In the genomic region with DNA sequence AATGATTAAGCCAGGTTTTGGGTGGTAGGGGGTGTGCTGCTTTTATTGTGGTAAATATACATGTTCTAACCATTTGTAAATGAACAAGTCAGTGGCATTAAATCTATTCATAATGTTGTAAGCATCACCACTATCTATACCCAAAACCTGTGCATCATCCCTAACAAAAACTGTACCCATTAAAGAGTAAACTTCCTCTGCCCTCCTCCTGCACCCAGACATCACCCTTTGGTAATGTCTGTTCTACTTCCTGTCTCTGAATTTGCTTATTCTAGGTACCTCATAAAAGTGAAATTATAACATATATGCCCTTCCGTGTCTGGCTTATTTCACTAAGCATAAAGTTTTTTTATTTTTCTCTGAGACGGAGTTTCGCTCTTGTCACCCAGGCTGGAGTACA, we compare ENCODE assay signal across 16 cellular contexts. TPM values are rescaled to one million over a fixed set of nuclear protein-coding genes. Genes with fewer than 3 reads are reported as not detected.
DNase-seq lines count a peak whose midpoint lies in the region; ATAC-seq and TF ChIP-seq lines count a peak whose summit lies in the region.
"Had no signal": no experiment of that assay in that cellular context is flagged by ENCODE, and none has a peak within 500 bp of the region (broad histone marks: within the 10 kb centered on the region; RNA-seq: fewer than 3 reads in every experiment).

No MANE protein-coding gene starts in this region.

- in situ Hi-C loops in G401 (cut with HindIII; ENCODE audit: low sequenced_read_pairs) = no loop called here

- peak overlapping the region; percentile 74 for H3K27ac Mint-ChIP-seq in activated T-helper 1 cell treated with anti-CD3 and anti-CD28 coated beads, Interleukin-12 subunit alpha, Interleukin-12 subunit beta, Interleukin-2, Interleukin-4 antibody, amounts not matched to agents 30 ng/mL and 10 ng/mL and 1 ng/mL, durations not matched to agents 14 hours and 24 hours and 36 hours
- no peak overlapping the region for H3K27ac Mint-ChIP-seq in mesothelial cell of epicardium

- no peak for TF ChIP-seq CTCF in mucosa of descending colon (IDR thresholded peaks at IDR 0.05)
- no peak for TF ChIP-seq CTCF in mesothelial cell of epicardium (IDR thresholded peaks at IDR 0.05; ENCODE audit: unreplicated experiment)

- no peaks in the 10 kb centered on the region for H3K27me3 Mint-ChIP-seq in activated T-helper 1 cell treated with anti-CD3 and anti-CD28 coated beads, Interleukin-12 subunit alpha, Interleukin-12 subunit beta, Interleukin-2, Interleukin-4 antibody, amounts not matched to agents 30 ng/mL and 10 ng/mL and 1 ng/mL, durations not matched to agents 14 hours and 24 hours and 36 hours (ENCODE audit: insufficient read depth)
- no peaks in the 10 kb centered on the region for H3K27me3 Mint-ChIP-seq in mesothelial cell of epicardium (ENCODE audit: low read depth)

- peaks cover 41% of the 10 kb centered on the region for H3K36me3 Mint-ChIP-seq in activated T-helper 1 cell treated with anti-CD3 and anti-CD28 coated beads, Interleukin-12 subunit alpha, Interleukin-12 subunit beta, Interleukin-2, Interleukin-4 antibody, amounts not matched to agents 30 ng/mL and 10 ng/mL and 1 ng/mL, durations not matched to agents 14 hours and 24 hours and 36 hours (ENCODE audit: low read depth)
- peaks cover 52% of the 10 kb centered on the region for H3K36me3 Mint-ChIP-seq in mesothelial cell of epicardium

- no peaks in the 10 kb centered on the region for H3K9me3 ChIP-seq in mucosa of descending colon
- H3K9me3 ChIP-seq: esophagus muscularis mucosa, MG63, Peyer's patch, tibial nerve had no signal

- no peaks in the 10 kb centered on the region for H3K4me1 ChIP-seq in mucosa of descending colon (ENCODE audit: low read depth)
- H3K4me1 ChIP-seq: Peyer's patch, tibial nerve had no signal

- H3K36me3 ChIP-seq in mucosa of descending colon (ENCODE audit: low read depth) = no peaks in the 10 kb centered on the region

- H3K4me1 Mint-ChIP-seq in activated T-helper 1 cell treated with anti-CD3 and anti-CD28 coated beads, Interleukin-12 subunit alpha, Interleukin-12 subunit beta, Interleukin-2, Interleukin-4 antibody, amounts not matched to agents 30 ng/mL and 10 ng/mL and 1 ng/mL, durations not matched to agents 14 hours and 24 hours and 36 hours (ENCODE audit: low read depth) = peaks cover 29% of the 10 kb centered on the region
- no peaks in the 10 kb centered on the region for H3K4me1 Mint-ChIP-seq in mesothelial cell of epicardium

- peak; percentile 89 to 90 for ATAC-seq in activated CD4-positive, CD25-positive, alpha-beta regulatory T cell treated with anti-CD3 and anti-CD28 coated beads, Interleukin-2, amount 50 U/mL, for 24 hours
- ATAC-seq in GM21529 (IDR thresholded peaks at IDR 0.05; ENCODE audit: unreplicated experiment) (peak; percentile 10), mucosa of descending colon (peak; percentile 60), sciatic nerve (no peak)

- H3K4me3 Mint-ChIP-seq in activated T-helper 1 cell treated with anti-CD3 and anti-CD28 coated beads, Interleukin-12 subunit alpha, Interleukin-12 subunit beta, Interleukin-2, Interleukin-4 antibody, amounts not matched to agents 30 ng/mL and 10 ng/mL and 1 ng/mL, durations not matched to agents 14 hours and 24 hours and 36 hours = peak overlapping the region; percentile 42
- H3K4me3 Mint-ChIP-seq in mesothelial cell of epicardium = no peak overlapping the region

- intact Hi-C loops in activated T-helper 1 cell treated with anti-CD3 and anti-CD28 coated beads, Interleukin-12 subunit alpha, Interleukin-12 subunit beta, Interleukin-2, Interleukin-4 antibody, amounts not matched to agents 30 ng/mL and 10 ng/mL and 1 ng/mL, durations not matched to agents 14 hours and 24 hours and 36 hours (cut with micrococcal nuclease) = loop anchor here (1.0 to 2.0 kb wide), 3 partner anchors 13 to 133 kb away; no protein-coding TSS in a partner anchor
- intact Hi-C loops in mucosa of descending colon (cut with DNase I, micrococcal nuclease) (no loop called here), sciatic nerve (cut with DNase I) (no loop called here)

- H3K4me3 ChIP-seq in mucosa of descending colon = no peak overlapping the region
- H3K4me3 ChIP-seq: coronary artery, esophagus muscularis mucosa, MG63, Peyer's patch, tibial nerve had no signal

- H3K9me3 Mint-ChIP-seq in activated T-helper 1 cell treated with anti-CD3 and anti-CD28 coated beads, Interleukin-12 subunit alpha, Interleukin-12 subunit beta, Interleukin-2, Interleukin-4 antibody, amounts not matched to agents 30 ng/mL and 10 ng/mL and 1 ng/mL, durations not matched to agents 14 hours and 24 hours and 36 hours = no peaks in the 10 kb centered on the region
- H3K9me3 Mint-ChIP-seq in mesothelial cell of epicardium = no peaks in the 10 kb centered on the region

- no peak for DNase-seq in activated CD4-positive, CD25-positive, alpha-beta regulatory T cell (lab: John Stamatoyannopoulos, UW)
- no peak for DNase-seq in activated T-helper 1 cell treated with anti-CD3 and anti-CD28 coated beads, Interleukin-12 subunit alpha, Interleukin-12 subunit beta, Interleukin-2, Interleukin-4 antibody, amounts not matched to agents 30 ng/mL and 10 ng/mL and 1 ng/mL, durations not matched to agents 14 hours and 24 hours and 36 hours (ENCODE audit: low spot score)
- no peak for DNase-seq in mucosa of descending colon
- DNase-seq in G401 (ENCODE audit: low spot score) = no peak
- DNase-seq in mesothelial cell of epicardium (ENCODE audit: low spot score in 2 of 2, unreplicated experiment in 2 of 2) = no peak
- no peak for DNase-seq in sciatic nerve (ENCODE audit: low spot score)
- DNase-seq: amniotic stem cell, MG63, NCI-H1930, NCI-H524, Peyer's patch had no signal

RNA-seq across cellular contexts. Expression of a gene that starts 14.1 kb away (rescaled TPM):
- 82.4 and 82.7 TPM in 2 replicates for total RNA-seq in activated T-helper 1 cell treated with anti-CD3 and anti-CD28 coated beads, Interleukin-12 subunit alpha, Interleukin-12 subunit beta, Interleukin-2, Interleukin-4 antibody, amounts not matched to agents 30 ng/mL and 10 ng/mL and 1 ng/mL, durations not matched to agents 14 hours and 24 hours and 36 hours
- total RNA-seq in mucosa of descending colon (10 to 100 TPM; 25.7 to 42.5 (median 32.9) TPM), mesothelial cell of epicardium (54.3 to 59.1 TPM (median 55.0 TPM) in 3 replicates), sciatic nerve (70.8 TPM)
- 20.9 and 26.8 TPM in 2 replicates for total RNA-seq in G401 (2014; rRNA removed; shearing (Covaris generic))
